22 cellular contexts compared by ENCODE assay signal in the genomic region with DNA sequence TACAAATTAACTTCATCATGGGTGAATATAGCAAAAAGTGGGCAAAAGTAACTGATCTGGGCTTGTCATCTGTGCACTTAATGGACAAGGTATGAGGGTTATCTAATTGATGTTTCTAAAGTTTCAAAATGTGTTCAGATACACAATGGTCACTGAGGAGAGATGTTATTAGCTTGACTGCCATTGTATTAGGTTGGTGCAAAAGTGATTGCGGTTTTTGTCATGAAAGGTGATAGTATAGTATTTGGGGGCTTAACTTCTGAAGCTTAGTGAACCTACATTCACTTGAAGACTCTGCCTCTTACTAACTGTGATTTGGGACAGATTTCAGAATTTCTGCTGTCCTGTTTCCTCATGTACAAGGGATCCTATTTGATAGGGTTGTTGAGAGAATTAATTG.
DNase-seq lines count a peak whose midpoint lies in the region; ATAC-seq, FAIRE-seq and TF ChIP-seq lines count a peak whose summit lies in the region.
"Had no signal": no experiment of that assay in that cellular context is flagged by ENCODE, and none has a peak within 500 bp of the region (broad histone marks: within the 10 kb centered on the region; RNA-seq: fewer than 3 reads in every experiment).

No MANE protein-coding gene starts in this region.

- H3K27ac ChIP-seq in HepG2 (ENCODE audit: extremely low read length, insufficient read depth, low read length) (no peak overlapping the region), right lobe of liver (no peak overlapping the region), neural cell (ENCODE audit: low read length) (peak overlapping the region; percentile 38), substantia nigra (ENCODE audit: low read depth, low read length, poor library complexity, severe bottlenecking) (no peak overlapping the region)
- H3K27ac ChIP-seq: 22Rv1; A549; BLaER1 treated with 17β-estradiol and CSF1 and Interleukin-3, amounts not matched to agents 10 nM and 100 nM; C4-2B had no signal

- TF ChIP-seq CTCF in HepG2 (CRISPR knock-in tag; IDR thresholded peaks at IDR 0.05), result no peak
- no peak for TF ChIP-seq CTCF in right lobe of liver (IDR thresholded peaks at IDR 0.05)
- no peak for TF ChIP-seq CTCF in neural cell (IDR thresholded peaks at IDR 0.05; ENCODE audit: poor library complexity, severe bottlenecking)

- H2AFZ ChIP-seq in HepG2 (ENCODE audit: low read length) (no peak overlapping the region), neural cell (ENCODE audit: low read depth, low read length) (no peak overlapping the region)

- no peak for FAIRE-seq in HepG2 (lab: Jason Lieb, UNC)
- FAIRE-seq: A549, D721Med, GM12878, GM18507 had no signal

- peak overlapping the region; percentile 11 for H3K27ac Mint-ChIP-seq in stimulated activated naive B cell treated with anti-CD40 and anti-IgM and Interleukin-4, amounts not matched to agents 10 μg/mL and 1 μg/mL and 100 μg/mL, for 72 hours
- H3K27ac Mint-ChIP-seq: B cell; CD4-positive, alpha-beta T cell; CD8-positive, alpha-beta T cell had no signal

- H3K9me2 ChIP-seq in neural cell (ENCODE audit: insufficient read depth, low read length), result no peaks in the 10 kb centered on the region

- intact Hi-C loops in HepG2 (cut with micrococcal nuclease; ENCODE audit: unreplicated experiment), result no loop called here
- intact Hi-C loops in right lobe of liver (cut with DNase I), result no loop called here
- intact Hi-C loops in left cardiac atrium (cut with DNase I), result no loop called here

- H3F3A ChIP-seq in neural cell (ENCODE audit: insufficient read depth, low read length, poor library complexity, severe bottlenecking), result no peaks in the 10 kb centered on the region

- H3K9me3 ChIP-seq in HepG2 (ENCODE audit: low read length) (no peaks in the 10 kb centered on the region), right lobe of liver (no peaks in the 10 kb centered on the region), neural cell (ENCODE audit: low read length) (no peaks in the 10 kb centered on the region)
- H3K9me3 ChIP-seq: A549, Caco-2 had no signal

- DNase-seq in HepG2 (ENCODE audit: low spot score), result no peak
- no peak for DNase-seq in right lobe of liver
- no peak for DNase-seq in stimulated activated naive B cell treated with anti-CD40 and anti-IgM and Interleukin-4, amounts not matched to agents 10 μg/mL and 1 μg/mL and 100 μg/mL, for 72 hours
- DNase-seq in substantia nigra (lab: John Stamatoyannopoulos, UW), result no peak
- no peak for DNase-seq in left cardiac atrium
- DNase-seq: AML-193; Caco-2; Calu3; CD4-positive, alpha-beta T cell; CD8-positive, alpha-beta T cell; DND-41; EL; GDM1 had no signal

- H3K36me3 ChIP-seq in HepG2 (replicated peaks in 1 of 2; ENCODE audit: control insufficient read depth in 1 of 2, insufficient read depth in 2 of 2, low read length in 2 of 2) (no peaks in the 10 kb centered on the region), right lobe of liver (no peaks in the 10 kb centered on the region), neural cell (ENCODE audit: insufficient read depth, low read length) (no peaks in the 10 kb centered on the region)

- no peak overlapping the region for H3K4me2 ChIP-seq in HepG2 (ENCODE audit: low read depth, low read length)
- no peak overlapping the region for H3K4me2 ChIP-seq in neural cell (ENCODE audit: low read length)
- H3K4me2 ChIP-seq: A549; BLaER1 treated with 17β-estradiol and CSF1 and Interleukin-3, amounts not matched to agents 10 nM and 100 nM had no signal

- POLR2A ChIA-PET in HepG2 (lab: Yijun Ruan, JAX), result no interaction called here

- no peaks in the 10 kb centered on the region for H3K9me3 Mint-ChIP-seq in stimulated activated naive B cell treated with anti-CD40 and anti-IgM and Interleukin-4, amounts not matched to agents 10 μg/mL and 1 μg/mL and 100 μg/mL, for 72 hours
- H3K9me3 Mint-ChIP-seq: CD4-positive, alpha-beta T cell; CD8-positive, alpha-beta T cell had no signal

- TF ChIP-seq EP300 in HepG2 (IDR thresholded peaks at IDR 0.05; ENCODE audit: low read depth in 2 of 2, low read length in 2 of 2) (no peak), HepG2 (CRISPR knock-in tag; IDR thresholded peaks at IDR 0.05; ENCODE audit: borderline replicate concordance) (no peak), neural cell (conservative IDR thresholded peaks at IDR 0.05; ENCODE audit: poor library complexity, severe bottlenecking) (no peak)

- TF ChIP-seq RAD21 in HepG2 (CRISPR knock-in tag; IDR thresholded peaks at IDR 0.05) (no peak), neural cell (conservative IDR thresholded peaks at IDR 0.05) (no peak)

- TF ChIP-seq POLR2A in HepG2 (IDR thresholded peaks at IDR 0.05; ENCODE audit: insufficient read depth in 1 of 2, low read depth in 2 of 2, low read length in 2 of 2), result no peak
- TF ChIP-seq POLR2A in right lobe of liver (IDR thresholded peaks at IDR 0.05), result no peak

- no peak overlapping the region for H3K4me3 Mint-ChIP-seq in stimulated activated naive B cell treated with anti-CD40 and anti-IgM and Interleukin-4, amounts not matched to agents 10 μg/mL and 1 μg/mL and 100 μg/mL, for 72 hours
- H3K4me3 Mint-ChIP-seq: B cell; CD4-positive, alpha-beta T cell; CD8-positive, alpha-beta T cell had no signal

- peaks cover 3 to 12% of the 10 kb centered on the region in 2 donors for H3K36me3 Mint-ChIP-seq in stimulated activated naive B cell treated with anti-CD40 and anti-IgM and Interleukin-4, amounts not matched to agents 10 μg/mL and 1 μg/mL and 100 μg/mL, for 72 hours
- H3K36me3 Mint-ChIP-seq: CD8-positive, alpha-beta T cell had no signal

- H3K79me2 ChIP-seq in HepG2 (ENCODE audit: insufficient read depth, low read length) (no peaks in the 10 kb centered on the region), neural cell (replicated peaks; ENCODE audit: insufficient read depth, low read length) (no peaks in the 10 kb centered on the region)

- WGBS in HepG2 (ENCODE audit: low lambda C conversion rate), result 29% methylated on average over 1 of the region's 1 CpG
- 60% methylated on average over 1 of the region's 1 CpG for WGBS in right lobe of liver (ENCODE audit: insufficient coverage, low coverage, low lambda C conversion rate, missing lambda C conversion rate)

- H3K27me3 ChIP-seq in HepG2 (ENCODE audit: control insufficient read depth in 1 of 2, insufficient read depth in 2 of 2, low read length in 2 of 2), result peaks cover 0 to 11% of the 10 kb centered on the region in 2 experiments; a peak in 2 of 5 replicates
- no peaks in the 10 kb centered on the region for H3K27me3 ChIP-seq in right lobe of liver
- H3K27me3 ChIP-seq in neural cell (ENCODE audit: insufficient read depth, low read depth, low read length), result no peaks in the 10 kb centered on the region
- H3K27me3 ChIP-seq: BLaER1 treated with 17β-estradiol and CSF1 and Interleukin-3, amounts not matched to agents 10 nM and 100 nM had no signal

- peaks cover 18 to 27% of the 10 kb centered on the region in 2 donors for H3K4me1 Mint-ChIP-seq in stimulated activated naive B cell treated with anti-CD40 and anti-IgM and Interleukin-4, amounts not matched to agents 10 μg/mL and 1 μg/mL and 100 μg/mL, for 72 hours

- CTCF ChIA-PET in HepG2 (lab: Yijun Ruan, JAX; ENCODE audit: low intra/inter-chr PET ratio, low total read pairs), result no interaction called here

- in situ Hi-C loops in HepG2 (cut with HindIII; ENCODE audit: extremely low pct_ligation_motif_present, low pct_unique_long_range_greater_than_20kb), result no loop called here

- H3K4me3 ChIP-seq in HepG2 (replicated peaks in 1 of 3; ENCODE audit: insufficient read depth in 1 of 3, low read depth in 2 of 3, low read length in 3 of 3) (no peak overlapping the region), right lobe of liver (no peak overlapping the region), neural cell (ENCODE audit: low read length) (no peak overlapping the region)
- H3K4me3 ChIP-seq: A549; BLaER1 treated with 17β-estradiol and CSF1 and Interleukin-3, amounts not matched to agents 10 nM and 100 nM; GM12878 had no signal

- ATAC-seq in HepG2 (no peak), right lobe of liver (no peak), left cardiac atrium (no peak)
- ATAC-seq in stimulated activated naive B cell treated with anti-CD40 and anti-IgM and Interleukin-4, amounts not matched to agents 10 μg/mL and 1 μg/mL and 100 μg/mL, for 72 hours (replicated peaks), result no peak
- ATAC-seq: A549; CD8-positive, alpha-beta T cell; GM12878 had no signal

- no TSS peak for BruUV-seq in HepG2 (replicated peaks; lab: Mats Ljungman, UMichigan)

- no peaks in the 10 kb centered on the region for H3K4me1 ChIP-seq in HepG2 (ENCODE audit: insufficient read depth, low read length)
- no peaks in the 10 kb centered on the region for H3K4me1 ChIP-seq in right lobe of liver
- H3K4me1 ChIP-seq: A549, Caco-2 had no signal

- H4K20me1 ChIP-seq in HepG2 (ENCODE audit: insufficient read depth, low read length) (no peaks in the 10 kb centered on the region), neural cell (ENCODE audit: insufficient read depth) (no peaks in the 10 kb centered on the region)

- H3K27me3 Mint-ChIP-seq in stimulated activated naive B cell treated with anti-CD40 and anti-IgM and Interleukin-4, amounts not matched to agents 10 μg/mL and 1 μg/mL and 100 μg/mL, for 72 hours, result no peaks in the 10 kb centered on the region
- H3K27me3 Mint-ChIP-seq: B cell; CD4-positive, alpha-beta T cell had no signal

- H3K9ac ChIP-seq in HepG2 (ENCODE audit: insufficient read depth, low read depth, low read length) (no peak overlapping the region), neural cell (ENCODE audit: low read length) (no peak overlapping the region)
- H3K9ac ChIP-seq: BLaER1 treated with 17β-estradiol and CSF1 and Interleukin-3, amounts not matched to agents 10 nM and 100 nM had no signal

TF ChIP-seq in neural cell, 6 proteins besides CTCF, POLR2A, EP300 and RAD21:
- TF ChIP-seq POLR2AphosphoS5 (IDR thresholded peaks at IDR 0.05), result no peak
- TF ChIP-seq MXI1 (conservative IDR thresholded peaks at IDR 0.05; ENCODE audit: poor library complexity, severe bottlenecking), result no peak
- TF ChIP-seq SMC3 (conservative IDR thresholded peaks at IDR 0.05; ENCODE audit: poor library complexity), result no peak
